1 cellular context compared by ENCODE assay signal in the genomic region with DNA sequence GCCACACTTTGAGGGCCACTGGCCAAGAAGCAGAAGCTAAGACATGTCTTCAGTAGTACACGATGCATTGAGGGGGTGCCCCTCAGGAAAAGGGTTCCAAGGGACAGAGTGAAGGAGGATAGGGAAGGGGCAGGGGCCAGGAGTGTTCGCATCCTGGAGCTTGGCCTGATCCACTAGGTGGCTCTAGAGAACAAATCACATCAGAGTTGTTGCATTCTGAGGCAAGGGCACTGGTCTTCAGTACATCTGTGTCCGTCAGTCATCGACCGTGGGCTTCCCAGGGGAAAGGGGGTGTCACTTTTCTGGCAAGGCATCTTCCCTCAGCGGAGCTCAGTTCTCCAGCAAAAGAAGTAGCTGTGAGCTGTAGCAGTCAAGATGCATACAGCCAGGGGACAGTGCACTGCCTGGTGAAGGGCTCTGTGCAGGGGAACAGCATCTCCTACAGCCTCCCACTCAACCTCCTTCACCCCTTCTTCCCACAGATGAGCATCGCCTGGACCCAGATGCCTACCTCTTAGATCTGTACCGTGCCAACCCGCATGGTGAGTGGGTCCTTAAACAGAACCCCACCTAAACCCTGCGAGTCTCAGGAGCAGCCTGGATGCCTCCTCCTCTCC.
TF ChIP-seq lines count a peak whose summit lies in the region.

No MANE protein-coding gene starts in this region.

TF ChIP-seq in WTC11, 78 proteins besides CTCF, POLR2A, EP300 and RAD21 (continued from another document):
- TF ChIP-seq, protein P1, sequence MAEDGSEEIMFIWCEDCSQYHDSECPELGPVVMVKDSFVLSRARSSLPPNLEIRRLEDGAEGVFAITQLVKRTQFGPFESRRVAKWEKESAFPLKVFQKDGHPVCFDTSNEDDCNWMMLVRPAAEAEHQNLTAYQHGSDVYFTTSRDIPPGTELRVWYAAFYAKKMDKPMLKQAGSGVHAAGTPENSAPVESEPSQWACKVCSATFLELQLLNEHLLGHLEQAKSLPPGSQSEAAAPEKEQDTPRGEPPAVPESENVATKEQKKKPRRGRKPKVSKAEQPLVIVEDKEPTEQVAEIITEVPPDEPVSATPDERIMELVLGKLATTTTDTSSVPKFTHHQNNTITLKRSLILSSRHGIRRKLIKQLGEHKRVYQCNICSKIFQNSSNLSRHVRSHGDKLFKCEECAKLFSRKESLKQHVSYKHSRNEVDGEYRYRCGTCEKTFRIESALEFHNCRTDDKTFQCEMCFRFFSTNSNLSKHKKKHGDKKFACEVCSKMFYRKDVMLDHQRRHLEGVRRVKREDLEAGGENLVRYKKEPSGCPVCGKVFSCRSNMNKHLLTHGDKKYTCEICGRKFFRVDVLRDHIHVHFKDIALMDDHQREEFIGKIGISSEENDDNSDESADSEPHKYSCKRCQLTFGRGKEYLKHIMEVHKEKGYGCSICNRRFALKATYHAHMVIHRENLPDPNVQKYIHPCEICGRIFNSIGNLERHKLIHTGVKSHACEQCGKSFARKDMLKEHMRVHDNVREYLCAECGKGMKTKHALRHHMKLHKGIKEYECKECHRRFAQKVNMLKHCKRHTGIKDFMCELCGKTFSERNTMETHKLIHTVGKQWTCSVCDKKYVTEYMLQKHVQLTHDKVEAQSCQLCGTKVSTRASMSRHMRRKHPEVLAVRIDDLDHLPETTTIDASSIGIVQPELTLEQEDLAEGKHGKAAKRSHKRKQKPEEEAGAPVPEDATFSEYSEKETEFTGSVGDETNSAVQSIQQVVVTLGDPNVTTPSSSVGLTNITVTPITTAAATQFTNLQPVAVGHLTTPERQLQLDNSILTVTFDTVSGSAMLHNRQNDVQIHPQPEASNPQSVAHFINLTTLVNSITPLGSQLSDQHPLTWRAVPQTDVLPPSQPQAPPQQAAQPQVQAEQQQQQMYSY (CRISPR knock-in tag; IDR thresholded peaks at IDR 0.05) = no peak
- TF ChIP-seq, protein P2, sequence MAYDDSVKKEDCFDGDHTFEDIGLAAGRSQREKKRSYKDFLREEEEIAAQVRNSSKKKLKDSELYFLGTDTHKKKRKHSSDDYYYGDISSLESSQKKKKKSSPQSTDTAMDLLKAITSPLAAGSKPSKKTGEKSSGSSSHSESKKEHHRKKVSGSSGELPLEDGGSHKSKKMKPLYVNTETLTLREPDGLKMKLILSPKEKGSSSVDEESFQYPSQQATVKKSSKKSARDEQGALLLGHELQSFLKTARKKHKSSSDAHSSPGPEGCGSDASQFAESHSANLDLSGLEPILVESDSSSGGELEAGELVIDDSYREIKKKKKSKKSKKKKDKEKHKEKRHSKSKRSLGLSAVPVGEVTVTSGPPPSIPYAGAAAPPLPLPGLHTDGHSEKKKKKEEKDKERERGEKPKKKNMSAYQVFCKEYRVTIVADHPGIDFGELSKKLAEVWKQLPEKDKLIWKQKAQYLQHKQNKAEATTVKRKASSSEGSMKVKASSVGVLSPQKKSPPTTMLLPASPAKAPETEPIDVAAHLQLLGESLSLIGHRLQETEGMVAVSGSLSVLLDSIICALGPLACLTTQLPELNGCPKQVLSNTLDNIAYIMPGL (CRISPR knock-in tag; IDR thresholded peaks at IDR 0.05) = no peak
TF ChIP-seq in WTC11: peak in this region for 0.
